Comparison of ENCODE assay signal across 8 cellular contexts in the genomic region with DNA sequence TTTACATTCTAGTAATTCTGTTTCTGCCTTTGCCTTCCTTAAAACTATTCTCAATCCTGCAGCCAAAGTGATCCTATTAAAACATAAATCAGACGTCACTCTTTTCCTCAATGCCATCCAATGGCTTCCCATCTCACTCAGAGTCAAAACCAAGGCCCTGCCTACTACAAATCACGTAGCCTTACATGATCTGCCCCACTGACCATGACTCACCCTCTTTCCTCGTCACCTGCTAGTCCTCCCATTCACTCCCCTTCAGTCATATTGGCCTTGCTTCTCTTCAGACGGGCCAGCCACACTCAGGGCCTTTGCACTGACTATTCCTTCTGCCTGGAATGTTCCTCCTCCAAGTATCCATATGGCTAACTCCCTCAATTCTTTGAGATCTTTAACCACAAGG. TPM values are rescaled to one million over a fixed set of nuclear protein-coding genes. Genes with fewer than 3 reads are reported as not detected.
A peak's percentile ranks its signal among the peaks of the same experiment; 100 is the strongest.
DNase-seq lines count a peak whose midpoint lies in the region; ATAC-seq and TF ChIP-seq lines count a peak whose summit lies in the region.

No MANE protein-coding gene starts in this region.

- no peak for ATAC-seq in activated CD4-positive, alpha-beta T cell treated with anti-CD3 and anti-CD28 coated beads for 36 hours
- ATAC-seq in HG02759 (IDR thresholded peaks at IDR 0.05; ENCODE audit: unreplicated experiment): peak; percentile 72
- no peak for ATAC-seq in psoas muscle

- CTCF ChIA-PET in activated CD4-positive, alpha-beta T cell treated with anti-CD3 and anti-CD28 coated beads for 36 hours (lab: Charles Lee): interaction anchor here (0.6 to 1.6 kb wide), 4 partner anchors 23 to 381 kb away, joined by 3 to 4 read pairs (median 4); partner anchors contain the start of gene DTWD2

- H4K20me1 ChIP-seq in SU-DHL-6 (ENCODE audit: low read depth, low read length): no peaks in the 10 kb centered on the region

- no peaks in the 10 kb centered on the region for H3K79me2 ChIP-seq in SU-DHL-6 (ENCODE audit: insufficient read depth, low read length)

- H3K27me3 Mint-ChIP-seq in activated CD4-positive, alpha-beta T cell treated with anti-CD3 and anti-CD28 coated beads for 36 hours: no peaks in the 10 kb centered on the region

- peaks cover 21% of the 10 kb centered on the region for H3K4me1 Mint-ChIP-seq in activated CD4-positive, alpha-beta T cell treated with anti-CD3 and anti-CD28 coated beads for 36 hours

- POLR2A ChIA-PET in activated CD4-positive, alpha-beta T cell treated with anti-CD3 and anti-CD28 coated beads for 36 hours (lab: Charles Lee): no interaction called here

- no peaks in the 10 kb centered on the region for H3K4me1 ChIP-seq in psoas muscle

- H3F3A ChIP-seq in SU-DHL-6 (ENCODE audit: insufficient read depth): peaks cover 65% of the 10 kb centered on the region

- H3K27me3 ChIP-seq in SU-DHL-6 (ENCODE audit: low read length): no peaks in the 10 kb centered on the region
- no peaks in the 10 kb centered on the region for H3K27me3 ChIP-seq in psoas muscle (ENCODE audit: insufficient read depth in 3 of 3, low read length in 2 of 3)

- DNase-seq in activated CD4-positive, alpha-beta T cell treated with anti-CD3 and anti-CD28 coated beads for 36 hours: peak; percentile 20
- DNase-seq in activated CD4-positive, alpha-beta T cell treated with anti-CD3 and anti-CD28 coated beads, Interleukin-2, amount 50 U/mL, for 1 hour: no peak
- DNase-seq in stimulated activated CD8-positive, alpha-beta memory T cell treated with anti-CD3 and anti-CD28 coated beads, Interleukin-15, amount 100 ng/mL, for 48 hours (ENCODE audit: low read depth in 2 of 2): peak; percentile 4 to 14
- DNase-seq in activated gamma-delta T cell (lab: John Stamatoyannopoulos, UW) (no peak), psoas muscle (no peak), T-helper 9 cell (no peak)

- no peaks in the 10 kb centered on the region for H3K9me3 Mint-ChIP-seq in activated CD4-positive, alpha-beta T cell treated with anti-CD3 and anti-CD28 coated beads for 36 hours (ENCODE audit: low read depth)

- H3K9me3 ChIP-seq in SU-DHL-6 (ENCODE audit: insufficient read depth, low read length) (no peaks in the 10 kb centered on the region), psoas muscle (no peaks in the 10 kb centered on the region)

- no peaks in the 10 kb centered on the region for H3K36me3 Mint-ChIP-seq in activated CD4-positive, alpha-beta T cell treated with anti-CD3 and anti-CD28 coated beads for 36 hours (ENCODE audit: low read depth)

- H3K27ac Mint-ChIP-seq in activated CD4-positive, alpha-beta T cell treated with anti-CD3 and anti-CD28 coated beads for 36 hours: peak overlapping the region; percentile 48

- H3K27ac ChIP-seq in SU-DHL-6 (ENCODE audit: low read depth, low read length): peak overlapping the region; percentile 99
- no peak overlapping the region for H3K27ac ChIP-seq in psoas muscle

- H3K4me3 Mint-ChIP-seq in activated CD4-positive, alpha-beta T cell treated with anti-CD3 and anti-CD28 coated beads for 36 hours: no peak overlapping the region

- H2AFZ ChIP-seq in SU-DHL-6 (ENCODE audit: low read depth, low read length, severe bottlenecking): no peak overlapping the region

- H3K36me3 ChIP-seq in SU-DHL-6 (ENCODE audit: low read length) (no peaks in the 10 kb centered on the region), psoas muscle (ENCODE audit: insufficient read depth in 1 of 2, low read depth in 1 of 2) (no peaks in the 10 kb centered on the region)

- H3K4me2 ChIP-seq in SU-DHL-6 (ENCODE audit: low read depth, low read length, poor library complexity, severe bottlenecking): peak overlapping the region; percentile 89

- WGBS in psoas muscle, 3 donors: 74 to 87% (median 77%) methylated on average over 4 of the region's 4 CpGs

- H3K4me3 ChIP-seq in SU-DHL-6 (ENCODE audit: insufficient read depth, low read length, poor library complexity, severe bottlenecking): peak overlapping the region; percentile 31
- no peak overlapping the region for H3K4me3 ChIP-seq in psoas muscle

- intact Hi-C loops in activated CD4-positive, alpha-beta T cell treated with anti-CD3 and anti-CD28 coated beads for 36 hours (cut with DNase I, micrococcal nuclease): loop anchor here (1.0 to 2.0 kb wide), 2 partner anchors 47 kb away; no protein-coding TSS in a partner anchor
- intact Hi-C loops in psoas muscle (cut with DNase I): no loop called here

- H3K9ac ChIP-seq in SU-DHL-6 (ENCODE audit: low read length): peak overlapping the region; percentile 45

- H3K9me2 ChIP-seq in SU-DHL-6 (replicated peaks; ENCODE audit: insufficient read depth, low read length): no peaks in the 10 kb centered on the region

- no peak for TF ChIP-seq CTCF in SU-DHL-6 (IDR thresholded peaks at IDR 0.05; ENCODE audit: insufficient read depth, low read length, poor library complexity, severe bottlenecking)
- TF ChIP-seq CTCF in psoas muscle (IDR thresholded peaks at IDR 0.05): no peak

RNA-seq across cellular contexts. Expression of gene DMXL1, which starts 39.0 kb away (rescaled TPM):
- total RNA-seq in activated CD4-positive, alpha-beta T cell treated with anti-CD3 and anti-CD28 coated beads for 36 hours: 10 to 100 TPM; 23.5 to 31.1 TPM
- total RNA-seq in psoas muscle: 10 to 100 TPM; 15.7 to 21.7 (median 18.3) TPM
- polyA plus RNA-seq in psoas muscle: 1 to 10 TPM; 5.1 to 8.6 (median 6.0) TPM

RNA-seq across cellular contexts. Expression of gene DTWD2, which starts 43.6 kb away (rescaled TPM):
- 1 to 10 TPM; 3.6 to 4.5 TPM for total RNA-seq in activated CD4-positive, alpha-beta T cell treated with anti-CD3 and anti-CD28 coated beads for 36 hours
- total RNA-seq in psoas muscle: 1 to 10 TPM; 5.5 to 9.3 (median 6.8) TPM
- polyA plus RNA-seq in psoas muscle: 1 to 10 TPM; 1.4 to 2.5 (median 2.4) TPM

Comparison
In these comparisons a context has a peak if more than half of its experiments do, and no peak if none do; other contexts are left out.
1. DNase-seq: peak in activated CD4-positive, alpha-beta T cell treated with anti-CD3 and anti-CD28 coated beads for 36 hours (single experiment) and stimulated activated CD8-positive, alpha-beta memory T cell treated with anti-CD3 and anti-CD28 coated beads, Interleukin-15, amount 100 ng/mL, for 48 hours (2 of 2); none in activated CD4-positive, alpha-beta T cell treated with anti-CD3 and anti-CD28 coated beads, Interleukin-2, amount 50 U/mL, for 1 hour (single experiment), activated gamma-delta T cell (single experiment), psoas muscle (0 of 2) and T-helper 9 cell (single experiment).
2. intact Hi-C loops: an anchor here in activated CD4-positive, alpha-beta T cell treated with anti-CD3 and anti-CD28 coated beads for 36 hours (1.0 to 2.0 kb wide); none called in psoas muscle.